In the genomic region with DNA sequence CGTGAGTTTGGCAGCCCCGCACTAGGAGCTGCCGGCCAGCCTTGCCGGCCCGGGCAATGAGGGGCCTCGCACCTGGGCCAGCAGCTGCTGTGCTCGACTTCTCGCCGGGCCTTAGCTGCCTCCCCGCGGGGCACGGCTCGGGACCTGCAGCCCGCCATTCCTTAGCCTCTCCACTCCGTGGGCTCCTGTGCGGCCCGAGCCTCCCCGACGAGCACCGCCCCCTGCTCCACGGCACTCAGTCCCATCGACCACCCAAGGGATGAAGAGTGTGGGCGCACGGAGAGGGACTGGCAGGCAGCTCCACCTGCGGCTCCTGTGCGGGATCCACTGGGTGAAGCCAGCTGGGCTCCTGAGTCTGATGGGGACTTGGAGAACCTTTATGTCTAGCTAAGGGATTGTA, we compare ENCODE assay signal across 11 cellular contexts. TPM values are rescaled to one million over a fixed set of nuclear protein-coding genes. Genes with fewer than 3 reads are reported as not detected.
"Had no signal": no experiment of that assay in that cellular context is flagged by ENCODE, and none has a peak within 500 bp of the region (broad histone marks: within the 10 kb centered on the region; RNA-seq: fewer than 3 reads in every experiment).

No MANE protein-coding gene starts in this region.

RNA-seq across cellular contexts. Expression of a gene that starts 51.4 kb away (rescaled TPM):
- total RNA-seq: activated CD4-positive, alpha-beta memory T cell treated with anti-CD3 and anti-CD28 coated beads, Interleukin-2, amount 10 ng/mL, durations not matched to agents 7 days and 5 days; activated CD4-positive, alpha-beta T cell treated with anti-CD3 and anti-CD28 coated beads for 36 hours; activated CD8-positive, alpha-beta memory T cell treated with anti-CD3 and anti-CD28 coated beads, Interleukin-2, amount 10 ng/mL, durations not matched to agents 7 days and 5 days; activated CD8-positive, alpha-beta T cell treated with anti-CD3 and anti-CD28 coated beads, Interleukin-2, amount 10 ng/mL, durations not matched to agents 7 days and 5 days; activated naive CD8-positive, alpha-beta T cell treated with anti-CD3 and anti-CD28 coated beads, Interleukin-2, amount 10 ng/mL, durations not matched to agents 7 days and 5 days; activated T-helper 2 cell treated with anti-CD3 and anti-CD28 coated beads, Interferon-gamma antibody, Interleukin-2, Interleukin-4, amounts not matched to agents 10 μg/mL and 5 μg/mL and 100 μg/mL, durations not matched to agents 14 hours and 24 hours and 36 hours; ascending aorta; cerebellum; T-cell; T-helper 1 cell treated with Interleukin-12 subunit alpha and Interleukin-12 subunit beta and Interleukin-4 antibody, amounts not matched to agents 30 ng/mL and 1 ng/mL, for 36 hours; T-helper 17 cell had no signal
